17 cellular contexts compared by ENCODE assay signal in genomic region chr2:240925191-240925575, GRCh38. TPM values are rescaled to one million over a fixed set of nuclear protein-coding genes. Genes with fewer than 3 reads are reported as not detected.
DNase-seq lines count a peak whose midpoint lies in the region; ATAC-seq lines count a peak whose summit lies in the region.
"Had no signal": no experiment of that assay in that cellular context is flagged by ENCODE, and none has a peak within 500 bp of the region (broad histone marks: within the 10 kb centered on the region; RNA-seq: fewer than 3 reads in every experiment).

No MANE protein-coding gene starts in this region.

- CTCF ChIA-PET in activated CD8-positive, alpha-beta T cell treated with anti-CD3 and anti-CD28 coated beads, Interleukin-2, amount 10 ng/mL, durations not matched to agents 7 days and 5 days (lab: Charles Lee) = no interaction called here

- H3K4me1 Mint-ChIP-seq in activated CD8-positive, alpha-beta T cell treated with anti-CD3 and anti-CD28 coated beads, Interleukin-2, amount 10 ng/mL, durations not matched to agents 7 days and 5 days (ENCODE audit: low read depth) = no peaks in the 10 kb centered on the region
- H3K4me1 Mint-ChIP-seq: mesothelial cell of epicardium had no signal

- POLR2A ChIA-PET in activated CD8-positive, alpha-beta T cell treated with anti-CD3 and anti-CD28 coated beads, Interleukin-2, amount 10 ng/mL, durations not matched to agents 7 days and 5 days (lab: Charles Lee) = no interaction called here

- H3K27ac Mint-ChIP-seq in activated CD8-positive, alpha-beta T cell treated with anti-CD3 and anti-CD28 coated beads, Interleukin-2, amount 10 ng/mL, durations not matched to agents 7 days and 5 days = no peak overlapping the region
- H3K27ac Mint-ChIP-seq: mesothelial cell of epicardium had no signal

- no peaks in the 10 kb centered on the region for H3K27me3 Mint-ChIP-seq in activated CD8-positive, alpha-beta T cell treated with anti-CD3 and anti-CD28 coated beads, Interleukin-2, amount 10 ng/mL, durations not matched to agents 7 days and 5 days (ENCODE audit: low read depth)

- no peak for ATAC-seq in activated CD4-positive, CD25-positive, alpha-beta regulatory T cell treated with anti-CD3 and anti-CD28 coated beads, Interleukin-2, amount 50 U/mL, for 24 hours
- ATAC-seq in activated CD8-positive, alpha-beta T cell treated with anti-CD3 and anti-CD28 coated beads, Interleukin-2, amount 10 ng/mL, durations not matched to agents 7 days and 5 days = peak; percentile 22
- ATAC-seq in stimulated activated naive CD8-positive, alpha-beta T cell treated with anti-CD3 and anti-CD28 coated beads, Interleukin-15, Interleukin-2, amounts not matched to agents 100 U/mL and 50 U/mL, for 24 hours = no peak
- no peak for ATAC-seq in GM18502 (IDR thresholded peaks at IDR 0.05; ENCODE audit: poor library complexity, unreplicated experiment)

- DNase-seq in activated CD4-positive, CD25-positive, alpha-beta regulatory T cell treated with anti-CD3 and anti-CD28 coated beads, Interleukin-2, amount 50 U/mL, for 72 hours = peak; percentile 33
- DNase-seq in activated CD8-positive, alpha-beta T cell treated with anti-CD3 and anti-CD28 coated beads, Interleukin-2, amount 10 ng/mL, durations not matched to agents 7 days and 5 days = no peak
- DNase-seq in iPS-NIHi11 (ENCODE audit: low spot score) (peak; percentile 20), NCI-H446 treated with DMSO at 0.1 percent for 48 hours (lab: John Stamatoyannopoulos, UW) (no peak), NCI-H510A treated with DMSO at 0.1 percent for 48 hours (lab: John Stamatoyannopoulos, UW) (no peak)
- DNase-seq in stimulated activated naive CD8-positive, alpha-beta T cell treated with anti-CD3 and anti-CD28 coated beads, Interleukin-15, Interleukin-2, amounts not matched to agents 100 U/mL and 50 U/mL, for 24 hours = peak; percentile 4
- DNase-seq: hippocampal formation, NCI-H1105, thyroid gland had no signal

- H3K36me3 Mint-ChIP-seq in activated CD8-positive, alpha-beta T cell treated with anti-CD3 and anti-CD28 coated beads, Interleukin-2, amount 10 ng/mL, durations not matched to agents 7 days and 5 days (ENCODE audit: low read depth) = no peaks in the 10 kb centered on the region
- H3K36me3 Mint-ChIP-seq: mesothelial cell of epicardium had no signal

- no peak overlapping the region for H3K4me3 Mint-ChIP-seq in activated CD8-positive, alpha-beta T cell treated with anti-CD3 and anti-CD28 coated beads, Interleukin-2, amount 10 ng/mL, durations not matched to agents 7 days and 5 days
- H3K4me3 Mint-ChIP-seq: mesothelial cell of epicardium had no signal

- H3K9me3 Mint-ChIP-seq in activated CD8-positive, alpha-beta T cell treated with anti-CD3 and anti-CD28 coated beads, Interleukin-2, amount 10 ng/mL, durations not matched to agents 7 days and 5 days (ENCODE audit: insufficient read depth) = no peaks in the 10 kb centered on the region
- H3K9me3 Mint-ChIP-seq: mesothelial cell of epicardium had no signal

RNA-seq across cellular contexts. Expression of gene CROCC2, which starts 19.0 kb away (rescaled TPM):
- total RNA-seq in activated CD8-positive, alpha-beta T cell treated with anti-CD3 and anti-CD28 coated beads, Interleukin-2, amount 10 ng/mL, durations not matched to agents 7 days and 5 days = not detected
- total RNA-seq: Caco-2, H4, HT1080, SJSA1, thyroid gland had no signal

RNA-seq across cellular contexts. Expression of gene MAB21L4, which starts 29.2 kb away (rescaled TPM):
- not detected for total RNA-seq in activated CD8-positive, alpha-beta T cell treated with anti-CD3 and anti-CD28 coated beads, Interleukin-2, amount 10 ng/mL, durations not matched to agents 7 days and 5 days
- total RNA-seq: ascending aorta, H4, HT1080 had no signal

RNA-seq across cellular contexts. Expression of gene AGXT, which starts 56.6 kb away (rescaled TPM):
- total RNA-seq in activated CD8-positive, alpha-beta T cell treated with anti-CD3 and anti-CD28 coated beads, Interleukin-2, amount 10 ng/mL, durations not matched to agents 7 days and 5 days = not detected
- total RNA-seq: ascending aorta, H4, HT1080, mesothelial cell of epicardium, thyroid gland had no signal

Comparison
In these comparisons a context has a peak if more than half of its experiments do, and no peak if none do; other contexts are left out.
1. DNase-seq: peak in activated CD4-positive, CD25-positive, alpha-beta regulatory T cell treated with anti-CD3 and anti-CD28 coated beads, Interleukin-2, amount 50 U/mL, for 72 hours (single experiment), iPS-NIHi11 (single experiment) and stimulated activated naive CD8-positive, alpha-beta T cell treated with anti-CD3 and anti-CD28 coated beads, Interleukin-15, Interleukin-2, amounts not matched to agents 100 U/mL and 50 U/mL, for 24 hours (single experiment); none in activated CD8-positive, alpha-beta T cell treated with anti-CD3 and anti-CD28 coated beads, Interleukin-2, amount 10 ng/mL, durations not matched to agents 7 days and 5 days (single experiment), NCI-H446 treated with DMSO at 0.1 percent for 48 hours (single experiment) and NCI-H510A treated with DMSO at 0.1 percent for 48 hours (single experiment).